ENCODE assay signal across 13 cellular contexts in genomic region chr11:43708776-43709175, GRCh38. TPM values are rescaled to one million over a fixed set of nuclear protein-coding genes. Genes with fewer than 3 reads are reported as not detected.
A peak's percentile ranks its signal among the peaks of the same experiment; 100 is the strongest.
DNase-seq lines count a peak whose midpoint lies in the region; ATAC-seq, FAIRE-seq and TF ChIP-seq lines count a peak whose summit lies in the region.
"Had no signal": no experiment of that assay in that cellular context is flagged by ENCODE, and none has a peak within 500 bp of the region (broad histone marks: within the 10 kb centered on the region; RNA-seq: fewer than 3 reads in every experiment).

No MANE protein-coding gene starts in this region.

- POLR2A ChIA-PET in IMR-90 (lab: Charles Lee; ENCODE audit: unreplicated experiment): no interaction called here
- POLR2A ChIA-PET in HepG2 (lab: Yijun Ruan, JAX): no interaction called here

- in situ Hi-C loops in IMR-90 (cut with MboI; ENCODE audit: low sequenced_read_pairs): no loop called here
- in situ Hi-C loops in HepG2 (cut with HindIII; ENCODE audit: extremely low pct_ligation_motif_present, low pct_unique_long_range_greater_than_20kb): no loop called here

- no peak overlapping the region for H3K23ac ChIP-seq in IMR-90 (ENCODE audit: low read depth, low read length)

- TF ChIP-seq POLR2A in IMR-90 (IDR thresholded peaks at IDR 0.05; ENCODE audit: low read depth, low read length) (no peak), HepG2 (IDR thresholded peaks at IDR 0.05; ENCODE audit: insufficient read depth in 1 of 2, low read depth in 2 of 2, low read length in 2 of 2) (no peak)

- BruUV-seq in IMR-90 (replicated peaks; lab: Mats Ljungman, UMichigan): no TSS peak
- no TSS peak for BruUV-seq in HepG2 (replicated peaks; lab: Mats Ljungman, UMichigan)

- CTCF ChIA-PET in IMR-90 (lab: Yijun Ruan, JAX): interaction anchor here (0.7 kb wide), 3 partner anchors 10 to 242 kb away, joined by 3 to 4 read pairs (median 4); no protein-coding TSS in a partner anchor
- CTCF ChIA-PET in HepG2 (lab: Yijun Ruan, JAX; ENCODE audit: low intra/inter-chr PET ratio, low total read pairs): no interaction called here

- no CpG with 5 or more reads among the region's 4 CpGs for WGBS in IMR-90 (ENCODE audit: extremely low coverage in 2 of 2, insufficient read length in 1 of 2), 2 experiments
- 73% methylated on average over 4 of the region's 4 CpGs for WGBS in HepG2 (ENCODE audit: low lambda C conversion rate)

- H3K27ac ChIP-seq in IMR-90 (ENCODE audit: insufficient read depth, low read length) (no peak overlapping the region), HepG2 (ENCODE audit: extremely low read length, insufficient read depth, low read length) (no peak overlapping the region)
- H3K27ac ChIP-seq: WERI-Rb-1 had no signal

- no peak overlapping the region for H3K56ac ChIP-seq in IMR-90 (ENCODE audit: extremely low read depth, insufficient read depth, low read length)

- no peak overlapping the region for H3K9ac ChIP-seq in IMR-90 (ENCODE audit: low read depth, low read length)
- H3K9ac ChIP-seq in HepG2 (ENCODE audit: insufficient read depth, low read depth, low read length): no peak overlapping the region

- peaks cover 17 to 31% of the 10 kb centered on the region in 2 experiments for H3K79me1 ChIP-seq in IMR-90 (ENCODE audit: low read depth in 1 of 2, low read length in 2 of 2)

- H4K91ac ChIP-seq in IMR-90 (ENCODE audit: insufficient read depth, low read depth, low read length): no peak overlapping the region

- H2BK20ac ChIP-seq in IMR-90 (ENCODE audit: low read depth, low read length): no peak overlapping the region

- ATAC-seq in IMR-90 (ENCODE audit: low read depth) (no peak), HepG2 (no peak), GM19324 (IDR thresholded peaks at IDR 0.05; ENCODE audit: low FRiP score, unreplicated experiment) (no peak)

- H3K4me1 ChIP-seq in IMR-90 (ENCODE audit: control insufficient read depth, insufficient read depth, low read length) (peaks cover 5% of the 10 kb centered on the region), HepG2 (ENCODE audit: insufficient read depth, low read length) (no peaks in the 10 kb centered on the region)

- H3K4me3 ChIP-seq in IMR-90 (ENCODE audit: insufficient read depth, low read depth, low read length): no peak overlapping the region
- H3K4me3 ChIP-seq in HepG2 (replicated peaks in 1 of 3; ENCODE audit: insufficient read depth in 1 of 3, low read depth in 2 of 3, low read length in 3 of 3): no peak overlapping the region

- H3K27me3 ChIP-seq in IMR-90 (ENCODE audit: control insufficient read depth, insufficient read depth, low read length): no peaks in the 10 kb centered on the region
- H3K27me3 ChIP-seq in HepG2 (ENCODE audit: control insufficient read depth in 1 of 2, insufficient read depth in 2 of 2, low read length in 2 of 2): no peaks in the 10 kb centered on the region

- H3K4me2 ChIP-seq in IMR-90 (ENCODE audit: low read depth, low read length): no peak overlapping the region
- no peak overlapping the region for H3K4me2 ChIP-seq in HepG2 (ENCODE audit: low read depth, low read length)

- peaks cover 6 to 13% (median 8%) of the 10 kb centered on the region in 5 experiments for H3K9me3 Mint-ChIP-seq in brain

- H3K4me1 Mint-ChIP-seq in brain: no peaks in the 10 kb centered on the region

- H4K5ac ChIP-seq in IMR-90 (ENCODE audit: low read depth, low read length): no peak overlapping the region

- no peaks in the 10 kb centered on the region for H3K9me1 ChIP-seq in IMR-90 (ENCODE audit: insufficient read depth, low read length)

- peaks cover 69% of the 10 kb centered on the region for H3K36me3 Mint-ChIP-seq in brain

- no peak overlapping the region for H2BK15ac ChIP-seq in IMR-90 (ENCODE audit: low read depth, low read length)

- no peak overlapping the region for H2BK5ac ChIP-seq in IMR-90 (ENCODE audit: low read depth, low read length, poor library complexity, severe bottlenecking)

- no peak overlapping the region for H3K14ac ChIP-seq in IMR-90 (replicated peaks; ENCODE audit: low read depth, low read length)

- no peak overlapping the region for H2BK120ac ChIP-seq in IMR-90 (ENCODE audit: low read depth, low read length)

- H3K27ac Mint-ChIP-seq in brain: no peak overlapping the region

- TF ChIP-seq RAD21 in IMR-90 (IDR thresholded peaks at IDR 0.05; ENCODE audit: low read length): 0 out of 2 replicates have a peak, but pooled peaks have one; percentile 3
- TF ChIP-seq RAD21 in HepG2 (CRISPR knock-in tag; IDR thresholded peaks at IDR 0.05): no peak

- no peaks in the 10 kb centered on the region for H3K9me3 ChIP-seq in IMR-90 (ENCODE audit: control insufficient read depth, insufficient read depth, low read length)
- H3K9me3 ChIP-seq in HepG2 (ENCODE audit: low read length): no peaks in the 10 kb centered on the region

- H2AFZ ChIP-seq in IMR-90 (replicated peaks; ENCODE audit: low read length, poor library complexity): no peak overlapping the region
- no peak overlapping the region for H2AFZ ChIP-seq in HepG2 (ENCODE audit: low read length)

- no peak for FAIRE-seq in HepG2 (lab: Jason Lieb, UNC)

- H4K20me1 ChIP-seq in IMR-90 (ENCODE audit: insufficient read depth, low read length): peaks cover 6% of the 10 kb centered on the region; the same call in 1 of the 2 replicates
- H4K20me1 ChIP-seq in HepG2 (ENCODE audit: insufficient read depth, low read length): peaks cover 12% of the 10 kb centered on the region

- H3K18ac ChIP-seq in IMR-90 (ENCODE audit: low read depth, low read length): no peak overlapping the region

- intact Hi-C loops in IMR-90 (cut with micrococcal nuclease) (no loop called here), HepG2 (cut with micrococcal nuclease; ENCODE audit: unreplicated experiment) (loop anchor here (2.0 kb wide), 1 partner anchor 132 kb away; no protein-coding TSS in a partner anchor)

- no peaks in the 10 kb centered on the region for H3K27me3 Mint-ChIP-seq in brain

- H3K36me3 ChIP-seq in IMR-90 (ENCODE audit: control insufficient read depth, insufficient read depth, low read length): no peaks in the 10 kb centered on the region
- H3K36me3 ChIP-seq in HepG2 (replicated peaks in 1 of 2; ENCODE audit: control insufficient read depth in 1 of 2, insufficient read depth in 2 of 2, low read length in 2 of 2): peaks cover 0 to 4% of the 10 kb centered on the region in 2 experiments; a peak in 1 of 5 replicates
- H3K36me3 ChIP-seq: WERI-Rb-1 had no signal

- 0 out of 2 replicates have a peak, but pooled peaks have one; percentile 24 for TF ChIP-seq CTCF in IMR-90 (conservative IDR thresholded peaks at IDR 0.05; ENCODE audit: low read depth, low read length)
- TF ChIP-seq CTCF in brain (conservative IDR thresholded peaks at IDR 0.05): peak; percentile 17 to 19
- TF ChIP-seq CTCF in HepG2 (CRISPR knock-in tag; IDR thresholded peaks at IDR 0.05): no peak

- H3K4me3 Mint-ChIP-seq in brain: no peak overlapping the region

- TF ChIP-seq EP300 in HepG2 (IDR thresholded peaks at IDR 0.05; ENCODE audit: low read depth in 2 of 2, low read length in 2 of 2) (no peak), HepG2 (CRISPR knock-in tag; IDR thresholded peaks at IDR 0.05; ENCODE audit: borderline replicate concordance) (no peak)

- H3K4ac ChIP-seq in IMR-90 (ENCODE audit: low read depth, low read length): no peak overlapping the region

- dilution Hi-C loops in IMR-90 (cut with HindIII; ENCODE audit: low sequenced_read_pairs, unreplicated experiment): no loop called here

- no peak overlapping the region for H4K8ac ChIP-seq in IMR-90 (ENCODE audit: low read depth in 2 of 2, low read length in 2 of 2)

- no peak overlapping the region for H2AK5ac ChIP-seq in IMR-90 (ENCODE audit: low read depth, low read length)

- H3K79me2 ChIP-seq in HepG2 (ENCODE audit: insufficient read depth, low read length): peaks cover 68% of the 10 kb centered on the region

- no peak overlapping the region for H2AK9ac ChIP-seq in IMR-90 (replicated peaks; ENCODE audit: low read depth, low read length, poor library complexity)

- peak; percentile 23 for DNase-seq in D341Med (ENCODE audit: low spot score)
- no peak for DNase-seq in IMR-90
- no peak for DNase-seq in HepG2 (ENCODE audit: low spot score)
- no peak for DNase-seq in putamen (ENCODE audit: low spot score)
- no peak for DNase-seq in GM19238 (ENCODE audit: insufficient read length, low spot score)
- DNase-seq in mucosa of gallbladder (ENCODE audit: low spot score): no peak
- DNase-seq: activated T-cell treated with anti-CD3 and anti-CD28 coated beads, Interleukin-2, amount 50 U/mL, for 48 hours; COR-L47; foreskin melanocyte; NCI-H2029 treated with DMSO at 0.1 percent for 48 hours; WERI-Rb-1 had no signal

TF ChIP-seq in IMR-90, 13 proteins besides CTCF, POLR2A, EP300 and RAD21 (continues in another document):
- TF ChIP-seq FOS (IDR thresholded peaks at IDR 0.05; ENCODE audit: low read depth, low read length): no peak

RNA-seq across cellular contexts. Expression of gene HSD17B12, which starts 28.2 kb away (rescaled TPM):
- total RNA-seq in IMR-90 (2012; rRNA removed): 44.6 and 61.1 TPM in 2 replicates
- 32.9 and 38.0 TPM in 2 replicates for polyA plus RNA-seq in IMR-90 (2012; rRNA removed)
- polyA plus RNA-seq in IMR-90 (2012; cell fraction: cytosol; rRNA removed): 8.9 and 11.8 TPM in 2 replicates
- polyA plus RNA-seq in IMR-90 (2012; cell fraction: nucleus; rRNA removed; ENCODE audit: low replicate concordance): 3.2 and 30.0 TPM in 2 replicates
- 34.9 TPM for polyA plus RNA-seq in brain (ENCODE audit: insufficient read depth, low read depth, low replicate concordance)
- total RNA-seq in HepG2 (2016; rRNA removed; fragmentation: Illumina TruSeq; extraction: Trizol): 76.8 and 117 TPM in 2 replicates
- 13.5 and 14.2 TPM in 2 replicates for total RNA-seq in HepG2 (2016; cell fraction: cytosol; rRNA removed; fragmentation: Illumina TruSeq; extraction: Trizol; ENCODE audit: low read depth)
- 75.1 and 111 TPM in 2 replicates for total RNA-seq in HepG2 (2016; cell fraction: insoluble cytoplasmic fraction; rRNA removed; fragmentation: Illumina TruSeq; extraction: Trizol)
- total RNA-seq in HepG2 (2016; cell fraction: membrane; rRNA removed; fragmentation: Illumina TruSeq; extraction: Trizol): 30.7 and 33.3 TPM in 2 replicates
- 138 TPM in 2 replicates for total RNA-seq in HepG2 (2016; cell fraction: nucleus; rRNA removed; fragmentation: Illumina TruSeq; extraction: Trizol)
- 50.3 and 56.3 TPM in 2 replicates for polyA plus RNA-seq in HepG2 (2011; rRNA removed)
- polyA plus RNA-seq in HepG2 (2011; cell fraction: cytosol; rRNA removed): 23.3 and 38.1 TPM in 2 replicates
- polyA plus RNA-seq in HepG2 (2011; cell fraction: nucleus; rRNA removed): 19.9 and 25.0 TPM in 2 replicates
- 84.0 and 92.7 TPM in 2 replicates for polyA plus RNA-seq in HepG2 (2012)
- polyA plus RNA-seq in HepG2 (2016; cell fraction: cytosol; fragmentation: Illumina TruSeq; extraction: Trizol; ENCODE audit: low read depth): 9.1 and 9.4 TPM in 2 replicates
- 44.4 and 46.6 TPM in 2 replicates for polyA plus RNA-seq in HepG2 (2016; cell fraction: insoluble cytoplasmic fraction; fragmentation: Illumina TruSeq; extraction: Trizol; ENCODE audit: low read depth)
- 19.1 and 21.1 TPM in 2 replicates for polyA plus RNA-seq in HepG2 (2016; cell fraction: membrane; fragmentation: Illumina TruSeq; extraction: Trizol; ENCODE audit: low read depth)
- polyA plus RNA-seq in HepG2 (2016; cell fraction: nucleus; fragmentation: Illumina TruSeq; extraction: Trizol; ENCODE audit: insufficient read depth, low read depth): 110 and 113 TPM in 2 replicates
- polyA minus RNA-seq in HepG2 (2011; rRNA and poly(A)+ RNA removed; ENCODE audit: low replicate concordance): 24.6 and 77.8 TPM in 2 replicates
- polyA minus RNA-seq in HepG2 (2011; cell fraction: cytosol; rRNA and poly(A)+ RNA removed): 84.9 and 117 TPM in 2 replicates
- 136 and 138 TPM in 2 replicates for polyA minus RNA-seq in HepG2 (2011; cell fraction: nucleus; rRNA and poly(A)+ RNA removed)
- 113 TPM for total RNA-seq in mucosa of gallbladder
